9 cellular contexts compared by ENCODE assay signal in genomic region chr1:31295874-31296485, GRCh38. TPM values are rescaled to one million over a fixed set of nuclear protein-coding genes. Genes with fewer than 3 reads are reported as not detected.
DNase-seq lines count a peak whose midpoint lies in the region; ATAC-seq and TF ChIP-seq lines count a peak whose summit lies in the region.
"Had no signal": no experiment of that assay in that cellular context is flagged by ENCODE, and none has a peak within 500 bp of the region (broad histone marks: within the 10 kb centered on the region; RNA-seq: fewer than 3 reads in every experiment).

No MANE protein-coding gene starts in this region.

- 8 to 23% methylated on average over 11 of the region's 17 CpGs for WGBS in mesodermal cell (ENCODE audit: insufficient coverage in 2 of 2), 2 experiments

- no peak overlapping the region for H3K4me3 Mint-ChIP-seq in activated naive CD4-positive, alpha-beta T cell treated with anti-CD3 and anti-CD28 coated beads, Interleukin-2, amount 10 ng/mL, durations not matched to agents 7 days and 5 days

- peak overlapping the region; percentile 80 for H3K4me3 ChIP-seq in A673 (ENCODE audit: low read depth, low read length, poor library complexity, severe bottlenecking)
- H3K4me3 ChIP-seq in HUES48 (ENCODE audit: low read depth, low read length) = peak overlapping the region; percentile 97
- H3K4me3 ChIP-seq in mesodermal cell (ENCODE audit: extremely low read depth, insufficient read depth, low read length, poor library complexity, severe bottlenecking) = peak overlapping the region; percentile 98

- no peak for TF ChIP-seq CTCF in A673 (conservative IDR thresholded peaks at IDR 0.05; ENCODE audit: low read depth, low read length)

- peaks cover 14% of the 10 kb centered on the region for H3K4me1 ChIP-seq in A673 (ENCODE audit: insufficient read depth, low read length, poor library complexity, severe bottlenecking)
- peaks cover 4% of the 10 kb centered on the region; the same call in 1 of the 2 replicates for H3K4me1 ChIP-seq in HUES48 (ENCODE audit: control insufficient read depth, insufficient read depth, low read length)
- peaks cover 11% of the 10 kb centered on the region for H3K4me1 ChIP-seq in mesodermal cell (ENCODE audit: control insufficient read depth, insufficient read depth, low read length, poor library complexity, severe bottlenecking)

- no TSS peak for BruUV-seq in A673 (replicated peaks; lab: Mats Ljungman, UMichigan)

- H3K36me3 ChIP-seq in A673 (ENCODE audit: insufficient read depth, low read length, poor library complexity, severe bottlenecking) = peaks cover 32% of the 10 kb centered on the region
- H3K36me3 ChIP-seq in HUES48 (ENCODE audit: control insufficient read depth, insufficient read depth, low read length) = peaks cover 41% of the 10 kb centered on the region
- peaks cover 43% of the 10 kb centered on the region for H3K36me3 ChIP-seq in mesodermal cell (ENCODE audit: control insufficient read depth, insufficient read depth, low read length)

- no peak overlapping the region for H3K27ac Mint-ChIP-seq in activated naive CD4-positive, alpha-beta T cell treated with anti-CD3 and anti-CD28 coated beads, Interleukin-2, amount 10 ng/mL, durations not matched to agents 7 days and 5 days

- peak; percentile 10 for DNase-seq in A673 (ENCODE audit: low spot score)
- peak in 1 of 61 donors; percentile 34 for DNase-seq in caudate nucleus (lab: John Stamatoyannopoulos, UW)
- DNase-seq in putamen (ENCODE audit: low spot score) = no peak
- no peak for DNase-seq in AML-193 (lab: John Stamatoyannopoulos, UW)
- DNase-seq in activated naive CD4-positive, alpha-beta T cell treated with anti-CD3 and anti-CD28 coated beads, Interleukin-2, amount 10 ng/mL, durations not matched to agents 7 days and 5 days = no peak

- CTCF ChIA-PET in A673 (lab: Charles Lee) = no interaction called here
- CTCF ChIA-PET in activated naive CD4-positive, alpha-beta T cell treated with anti-CD3 and anti-CD28 coated beads, Interleukin-2, amount 10 ng/mL, durations not matched to agents 7 days and 5 days (lab: Charles Lee) = interaction anchor here (2.0 kb wide), 1 partner anchor 12 kb away, joined by 5 read pairs; no protein-coding TSS in a partner anchor

- H3K9me3 ChIP-seq in A673 (ENCODE audit: low read depth, low read length, poor library complexity, severe bottlenecking) (no peaks in the 10 kb centered on the region), HUES48 (ENCODE audit: control insufficient read depth, insufficient read depth, low read length) (no peaks in the 10 kb centered on the region), mesodermal cell (ENCODE audit: control insufficient read depth, low read length) (no peaks in the 10 kb centered on the region)

- no peaks in the 10 kb centered on the region for H3K27me3 Mint-ChIP-seq in activated naive CD4-positive, alpha-beta T cell treated with anti-CD3 and anti-CD28 coated beads, Interleukin-2, amount 10 ng/mL, durations not matched to agents 7 days and 5 days

- POLR2A ChIA-PET in A673 (lab: Charles Lee; ENCODE audit: low non-redundant PET) = interaction anchor here (0.5 kb wide), 1 partner anchor 171 kb away, joined by 3 read pairs; no protein-coding TSS in a partner anchor

- H3K9me3 Mint-ChIP-seq in activated naive CD4-positive, alpha-beta T cell treated with anti-CD3 and anti-CD28 coated beads, Interleukin-2, amount 10 ng/mL, durations not matched to agents 7 days and 5 days = no peaks in the 10 kb centered on the region

- peaks cover 27% of the 10 kb centered on the region for H3K4me1 Mint-ChIP-seq in activated naive CD4-positive, alpha-beta T cell treated with anti-CD3 and anti-CD28 coated beads, Interleukin-2, amount 10 ng/mL, durations not matched to agents 7 days and 5 days

- peak overlapping the region; percentile 97 for H3K9ac ChIP-seq in HUES48 (ENCODE audit: low read depth, low read length)

- H3K36me3 Mint-ChIP-seq in activated naive CD4-positive, alpha-beta T cell treated with anti-CD3 and anti-CD28 coated beads, Interleukin-2, amount 10 ng/mL, durations not matched to agents 7 days and 5 days = peaks cover 36% of the 10 kb centered on the region

- no peak for ATAC-seq in GM21825 (IDR thresholded peaks at IDR 0.05; ENCODE audit: unreplicated experiment)

- intact Hi-C loops in A673 (cut with micrococcal nuclease; ENCODE audit: unreplicated experiment) = no loop called here

- H3K27ac ChIP-seq in A673 (ENCODE audit: low read depth, low read length, poor library complexity, severe bottlenecking) = peak overlapping the region; percentile 90
- peak overlapping the region; percentile 92 for H3K27ac ChIP-seq in HUES48 (ENCODE audit: low read depth, low read length)
- peak overlapping the region; percentile 78 for H3K27ac ChIP-seq in caudate nucleus (ENCODE audit: low read depth, low read length)
- peak overlapping the region; percentile 85 for H3K27ac ChIP-seq in mesodermal cell (ENCODE audit: low read depth, low read length, severe bottlenecking)

- H3K27me3 ChIP-seq in A673 (replicated peaks; ENCODE audit: insufficient read depth, low read depth, low read length, poor library complexity) = no peaks in the 10 kb centered on the region
- H3K27me3 ChIP-seq in HUES48 (ENCODE audit: control insufficient read depth, insufficient read depth, low read length) = no peaks in the 10 kb centered on the region

RNA-seq across cellular contexts. Expression of gene SNRNP40, which starts 0.6 kb away (rescaled TPM):
- total RNA-seq in A673 (2021) = 121 and 124 TPM in 2 replicates
- polyA plus RNA-seq in mesodermal cell (2013, experiment 1 of 2) = 65.1 TPM
- polyA plus RNA-seq in mesodermal cell (2013, experiment 2 of 2) = 58.1 TPM

RNA-seq across cellular contexts. Expression of gene ZCCHC17, which starts 0.9 kb away (rescaled TPM):
- 48.4 and 48.8 TPM in 2 replicates for total RNA-seq in A673 (2021)
- 48.9 TPM for polyA plus RNA-seq in mesodermal cell (2013, experiment 1 of 2)
- polyA plus RNA-seq in mesodermal cell (2013, experiment 2 of 2) = 61.3 TPM

RNA-seq across cellular contexts. Expression of gene NKAIN1, which starts 56.3 kb away (rescaled TPM):
- 1.4 and 5.4 TPM in 2 replicates for total RNA-seq in A673 (2021)
- 6.1 TPM for polyA plus RNA-seq in mesodermal cell (2013, experiment 1 of 2)
- polyA plus RNA-seq in mesodermal cell (2013, experiment 2 of 2) = 4.7 TPM
- total RNA-seq: ureter had no signal
